10 cellular contexts compared by ENCODE assay signal in genomic region chrX:111216293-111216801, GRCh38. TPM values are rescaled to one million over a fixed set of nuclear protein-coding genes. Genes with fewer than 3 reads are reported as not detected.
"Had no signal": no experiment of that assay in that cellular context is flagged by ENCODE, and none has a peak within 500 bp of the region (broad histone marks: within the 10 kb centered on the region; RNA-seq: fewer than 3 reads in every experiment).

No MANE protein-coding gene starts in this region.

- H3K27ac Mint-ChIP-seq: IgD-negative memory B cell had no signal

- H3K27me3 Mint-ChIP-seq: IgD-negative memory B cell had no signal

- DNase-seq: IMR-90, KBM-7, KG1 had no signal

- ATAC-seq: HepG2, K562 had no signal

- H3K4me3 Mint-ChIP-seq: IgD-negative memory B cell had no signal

- H3K27ac ChIP-seq: HL-60 had no signal

- H3K36me3 Mint-ChIP-seq: IgD-negative memory B cell had no signal

- H3K4me3 ChIP-seq: K562 had no signal

- FAIRE-seq: HepG2, HTR-8/SVneo, K562 had no signal

RNA-seq across cellular contexts. Expression of gene CAPN6, which starts 53.9 kb away (rescaled TPM):
- total RNA-seq: HepG2, HT-29, HT1080, IMR-90, K562 had no signal
- polyA plus RNA-seq: HepG2, IgD-negative memory B cell, IMR-90 had no signal
